19 cellular contexts compared by ENCODE assay signal in the genomic region with DNA sequence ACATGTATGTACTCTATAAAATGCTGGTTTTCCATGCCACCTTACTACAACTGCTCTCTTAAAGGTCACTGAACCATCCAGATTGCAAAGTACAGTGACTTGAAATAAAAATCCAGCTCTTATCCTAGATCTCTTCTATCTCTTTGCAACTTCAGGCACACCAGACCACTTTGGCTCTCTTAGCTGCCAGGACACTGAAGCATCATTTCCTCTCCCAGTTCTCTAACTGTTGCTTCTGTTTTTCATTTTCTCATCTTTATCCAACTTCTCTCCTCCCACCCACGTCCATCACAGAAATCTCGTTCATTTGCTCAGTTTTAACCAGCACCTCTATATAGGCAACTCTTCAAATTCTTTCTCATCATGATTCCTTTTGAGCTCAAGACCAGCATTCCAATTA.
DNase-seq lines count a peak whose midpoint lies in the region; ATAC-seq, FAIRE-seq and TF ChIP-seq lines count a peak whose summit lies in the region.
"Had no signal": no experiment of that assay in that cellular context is flagged by ENCODE, and none has a peak within 500 bp of the region (broad histone marks: within the 10 kb centered on the region; RNA-seq: fewer than 3 reads in every experiment).

No MANE protein-coding gene starts in this region.

- FAIRE-seq in GM12891 (lab: Jason Lieb, UNC) (peak; percentile 26), kidney (lab: Jason Lieb, UNC) (no peak)

- H3K9me3 Mint-ChIP-seq in CD4-positive, alpha-beta T cell = no peaks in the 10 kb centered on the region
- H3K9me3 Mint-ChIP-seq: naive thymus-derived CD8-positive, alpha-beta T cell had no signal

- no peaks in the 10 kb centered on the region for H3K9me2 ChIP-seq in MM.1S (replicated peaks; ENCODE audit: insufficient read depth, low read length)

- H2AFZ ChIP-seq in MM.1S (ENCODE audit: low read length) = no peak overlapping the region
- no peak overlapping the region for H2AFZ ChIP-seq in smooth muscle cell (ENCODE audit: low read depth)

- H3K4me1 Mint-ChIP-seq in CD4-positive, alpha-beta T cell (ENCODE audit: low read depth) = no peaks in the 10 kb centered on the region
- H3K4me1 Mint-ChIP-seq: activated CD4-positive, alpha-beta T cell treated with anti-CD3 and anti-CD28 coated beads for 36 hours had no signal

- H3K4me3 Mint-ChIP-seq in CD4-positive, alpha-beta T cell = no peak overlapping the region
- H3K4me3 Mint-ChIP-seq: activated CD4-positive, alpha-beta T cell treated with anti-CD3 and anti-CD28 coated beads for 36 hours; naive thymus-derived CD8-positive, alpha-beta T cell had no signal

- H3K9me3 ChIP-seq in MM.1S (replicated peaks; ENCODE audit: insufficient read depth, low read length) (no peaks in the 10 kb centered on the region), gastroesophageal sphincter (no peaks in the 10 kb centered on the region), smooth muscle cell (replicated peaks; ENCODE audit: low read depth) (no peaks in the 10 kb centered on the region), kidney (ENCODE audit: control insufficient read depth in 1 of 2, low read length in 2 of 2) (no peaks in the 10 kb centered on the region)
- H3K9me3 ChIP-seq in CD4-positive, alpha-beta T cell (ENCODE audit: control insufficient read depth, low read length) = no peaks in the 10 kb centered on the region
- H3K9me3 ChIP-seq: BLaER1, SJCRH30 had no signal

- DNase-seq in GM12891 (ENCODE audit: insufficient read length, low spot score) = no peak
- no peak for DNase-seq in MM.1S
- DNase-seq in smooth muscle cell (lab: John Stamatoyannopoulos, UW; ENCODE audit: unreplicated experiment) = no peak
- DNase-seq in left lobe of liver (ENCODE audit: low spot score) = no peak
- no peak for DNase-seq in kidney
- no peak for DNase-seq in CD4-positive, alpha-beta T cell
- DNase-seq in activated CD4-positive, CD25-positive, alpha-beta regulatory T cell treated with anti-CD3 and anti-CD28 coated beads, Interleukin-2, amount 50 U/mL, for 72 hours = no peak
- DNase-seq: activated CD4-positive, alpha-beta T cell treated with anti-CD3 and anti-CD28 coated beads for 36 hours; DMS 273 treated with DMSO at 0.1 percent for 48 hours; dorsolateral prefrontal cortex; naive thymus-derived CD8-positive, alpha-beta T cell; NCI-H187; NCI-H446 treated with DMSO at 0.1 percent for 48 hours; SJCRH30; T1000 had no signal

- H3K4me2 ChIP-seq in MM.1S (ENCODE audit: low read depth, low read length) (peak overlapping the region; percentile 77), smooth muscle cell (peak overlapping the region; percentile 24)
- H3K4me2 ChIP-seq: BLaER1 had no signal

- WGBS in gastroesophageal sphincter (ENCODE audit: low coverage in 1 of 2), 2 donors = 60 to 61% methylated on average over 2 of the region's 2 CpGs
- WGBS in smooth muscle cell (ENCODE audit: low lambda C conversion rate) = 43% methylated on average over 2 of the region's 2 CpGs

- peaks cover 65% of the 10 kb centered on the region for H3K36me3 Mint-ChIP-seq in CD4-positive, alpha-beta T cell (ENCODE audit: low read depth)

- no peaks in the 10 kb centered on the region for H3K27me3 Mint-ChIP-seq in CD4-positive, alpha-beta T cell
- H3K27me3 Mint-ChIP-seq: activated CD4-positive, alpha-beta T cell treated with anti-CD3 and anti-CD28 coated beads for 36 hours; naive thymus-derived CD8-positive, alpha-beta T cell; progenitor cell of endocrine pancreas had no signal

- H3K4me3 ChIP-seq in MM.1S (ENCODE audit: low read length) = peak overlapping the region; percentile 41
- H3K4me3 ChIP-seq in gastroesophageal sphincter = no peak overlapping the region
- no peak overlapping the region for H3K4me3 ChIP-seq in smooth muscle cell
- H3K4me3 ChIP-seq in kidney (ENCODE audit: low read length in 2 of 2) = no peak overlapping the region
- H3K4me3 ChIP-seq: BLaER1, dorsolateral prefrontal cortex, SJCRH30 had no signal

- peak overlapping the region; percentile 37; the same call in 1 of the 2 replicates for H3K9ac ChIP-seq in MM.1S (ENCODE audit: low read length)
- no peak overlapping the region for H3K9ac ChIP-seq in smooth muscle cell (ENCODE audit: low read depth)
- no peak overlapping the region for H3K9ac ChIP-seq in kidney (ENCODE audit: low read length in 2 of 2)
- H3K9ac ChIP-seq: BLaER1 had no signal

- H3K36me3 ChIP-seq in MM.1S (replicated peaks; ENCODE audit: insufficient read depth, low read length) (peaks cover 15% of the 10 kb centered on the region; the same call in 1 of the 2 replicates), gastroesophageal sphincter (peaks cover 0 to 3% of the 10 kb centered on the region in 2 donors), smooth muscle cell (ENCODE audit: low read depth) (peaks cover 34% of the 10 kb centered on the region), kidney (ENCODE audit: control insufficient read depth in 1 of 2, insufficient read depth in 2 of 2, low read length in 2 of 2) (peaks cover 0 to 5% of the 10 kb centered on the region in 2 donors)

- H3K27ac ChIP-seq in MM.1S (ENCODE audit: low read length) (peak overlapping the region; percentile 92), gastroesophageal sphincter (peak overlapping the region; percentile 74 to 96 (median 84)), smooth muscle cell (ENCODE audit: low read depth) (peak overlapping the region; percentile 64), kidney (ENCODE audit: low read depth in 2 of 2, low read length in 2 of 2) (peak overlapping the region in 1 of 2 donors; percentile 38)
- no peak overlapping the region for H3K27ac ChIP-seq in CD4-positive, alpha-beta T cell (ENCODE audit: low read depth, low read length)
- H3K27ac ChIP-seq: BLaER1 had no signal

- intact Hi-C loops in kidney (cut with DNase I) = no loop called here
- intact Hi-C loops in CD4-positive, alpha-beta T cell (cut with DNase I, micrococcal nuclease) = no loop called here

- H4K20me1 ChIP-seq in MM.1S (ENCODE audit: insufficient read depth, low read length) = no peaks in the 10 kb centered on the region
- peaks cover 99% of the 10 kb centered on the region for H4K20me1 ChIP-seq in smooth muscle cell (ENCODE audit: low read depth)
- H4K20me1 ChIP-seq: BLaER1 had no signal

- H3K4me1 ChIP-seq in MM.1S (ENCODE audit: low read length) (peaks cover 31% of the 10 kb centered on the region), gastroesophageal sphincter (peaks cover 50 to 100% (median 66%) of the 10 kb centered on the region in 3 donors), smooth muscle cell (ENCODE audit: low read depth) (no peaks in the 10 kb centered on the region), kidney (ENCODE audit: control insufficient read depth in 1 of 2, insufficient read depth in 1 of 2, low read depth in 1 of 2, low read length in 2 of 2) (peaks cover 6 to 14% of the 10 kb centered on the region in 2 donors)
- H3K4me1 ChIP-seq: BLaER1 had no signal

- H3K79me2 ChIP-seq in MM.1S (ENCODE audit: low read length) (peaks cover 28% of the 10 kb centered on the region), smooth muscle cell (ENCODE audit: low read depth) (peaks cover 70% of the 10 kb centered on the region)

- TF ChIP-seq POLR2A in GM12891 (IDR thresholded peaks at IDR 0.05; ENCODE audit: low read depth, low read length) (no peak), gastroesophageal sphincter (IDR thresholded peaks at IDR 0.05) (no peak)

- no peak for TF ChIP-seq EP300 in gastroesophageal sphincter (IDR thresholded peaks at IDR 0.05)

- POLR2A ChIA-PET in CD4-positive, alpha-beta T cell (lab: Charles Lee) = no interaction called here

- H3F3A ChIP-seq in MM.1S (ENCODE audit: insufficient read depth, low read length) (peaks cover 28% of the 10 kb centered on the region), smooth muscle cell (ENCODE audit: low read depth) (peaks cover 32% of the 10 kb centered on the region)

- H3K27me3 ChIP-seq in MM.1S (replicated peaks; ENCODE audit: insufficient read depth, low read length) (no peaks in the 10 kb centered on the region), gastroesophageal sphincter (no peaks in the 10 kb centered on the region), smooth muscle cell (ENCODE audit: low read depth) (no peaks in the 10 kb centered on the region)
- H3K27me3 ChIP-seq in CD4-positive, alpha-beta T cell (ENCODE audit: control insufficient read depth, insufficient read depth, low read length) = no peaks in the 10 kb centered on the region
- H3K27me3 ChIP-seq: BLaER1, dorsolateral prefrontal cortex, SJCRH30 had no signal

- ATAC-seq in gastroesophageal sphincter (no peak), left lobe of liver (no peak)
- no peak for ATAC-seq in CD4-positive, alpha-beta T cell (ENCODE audit: poor library complexity)
- ATAC-seq: activated CD4-positive, alpha-beta T cell treated with anti-CD3 and anti-CD28 coated beads for 36 hours; esophagus mucosa; naive thymus-derived CD8-positive, alpha-beta T cell had no signal

- no peak for TF ChIP-seq CTCF in MM.1S (IDR thresholded peaks at IDR 0.05; ENCODE audit: low read length)
- no peak for TF ChIP-seq CTCF in gastroesophageal sphincter (IDR thresholded peaks at IDR 0.05)
- no peak for TF ChIP-seq CTCF in smooth muscle cell (IDR thresholded peaks at IDR 0.05; ENCODE audit: borderline replicate concordance, insufficient read depth, poor library complexity, severe bottlenecking)
- TF ChIP-seq CTCF in kidney (IDR thresholded peaks at IDR 0.05; ENCODE audit: borderline replicate concordance, extremely low read depth, insufficient read depth) = no peak
- no peak for TF ChIP-seq CTCF in CD4-positive, alpha-beta T cell (IDR thresholded peaks at IDR 0.05)

- no peak overlapping the region for H3K27ac Mint-ChIP-seq in CD4-positive, alpha-beta T cell
- H3K27ac Mint-ChIP-seq: activated CD4-positive, alpha-beta T cell treated with anti-CD3 and anti-CD28 coated beads for 36 hours had no signal

- CTCF ChIA-PET in CD4-positive, alpha-beta T cell (lab: Charles Lee) = interaction anchor here (1.1 kb wide), 1 partner anchor 12 kb away, joined by 6 read pairs; no protein-coding TSS in a partner anchor

TF ChIP-seq in GM12891, 5 proteins besides CTCF, POLR2A, EP300 and RAD21:
- TF ChIP-seq POLR2AphosphoS5 (IDR thresholded peaks at IDR 0.05; ENCODE audit: low read depth, low read length) = no peak
